Comparison of ENCODE assay signal across 18 cellular contexts in the genomic region with DNA sequence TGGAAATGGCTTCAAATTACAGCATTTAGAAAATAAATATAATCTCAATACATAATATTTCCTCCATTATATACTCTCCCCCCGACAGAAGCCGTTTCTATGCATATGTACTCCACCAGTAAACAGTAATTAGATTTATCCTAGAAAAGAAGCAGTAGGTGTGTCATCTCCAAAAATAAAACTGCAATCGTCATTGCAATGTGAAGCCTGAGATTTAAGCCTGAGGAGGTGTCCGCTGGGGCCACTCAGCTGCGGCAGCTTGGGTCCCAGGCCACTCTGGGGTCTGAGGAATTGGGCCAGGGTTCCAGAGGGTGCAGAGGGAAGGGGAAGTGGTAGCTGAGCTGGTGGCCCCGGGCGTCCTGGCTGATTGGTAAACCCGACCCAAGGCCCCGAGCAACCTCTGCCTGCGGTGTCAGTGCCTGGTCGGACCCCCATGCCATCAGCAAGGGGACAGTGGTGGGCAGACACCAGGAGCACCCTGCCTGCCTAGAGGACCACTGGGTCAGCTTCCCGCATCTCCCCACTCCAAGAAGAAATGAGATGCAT.
"Had no signal": no experiment of that assay in that cellular context is flagged by ENCODE, and none has a peak within 500 bp of the region (broad histone marks: within the 10 kb centered on the region; RNA-seq: fewer than 3 reads in every experiment).

No MANE protein-coding gene starts in this region.

- H3K36me3 ChIP-seq: heart right ventricle, lower lobe of right lung had no signal

- H3K4me3 ChIP-seq: coronary artery, gastroesophageal sphincter, heart right ventricle, lower lobe of right lung, SK-N-MC, upper lobe of left lung had no signal

- H3K27ac ChIP-seq: coronary artery, gastroesophageal sphincter, heart right ventricle, lower lobe of right lung, SK-N-MC, upper lobe of left lung had no signal

- H3K9me3 ChIP-seq: gastroesophageal sphincter, heart right ventricle, lower lobe of right lung, upper lobe of left lung had no signal

- ATAC-seq: activated CD8-positive, alpha-beta T cell treated with anti-CD3 and anti-CD28 coated beads for 36 hours; esophagus mucosa; gastroesophageal sphincter; lower lobe of right lung; natural killer cell treated with Interleukin-12 subunit alpha and Interleukin-12 subunit beta and Interleukin-15 and Interleukin-18, amount 100 ng/mL, for 72 hours; stimulated activated naive CD8-positive, alpha-beta T cell treated with anti-CD3 and anti-CD28 coated beads, Interleukin-15, Interleukin-2, amounts not matched to agents 100 U/mL and 50 U/mL, for 24 hours; T-cell had no signal

- H3K27me3 ChIP-seq: gastroesophageal sphincter, heart right ventricle, upper lobe of left lung had no signal

- DNase-seq: activated B cell treated with CpG ODN at 0.5 μM for 24 hours; activated CD4-positive, alpha-beta T cell treated with anti-CD3 and anti-CD28 coated beads for 48 hours; activated CD8-positive, alpha-beta T cell treated with anti-CD3 and anti-CD28 coated beads for 36 hours; activated naive CD4-positive, alpha-beta T cell treated with anti-CD3 and anti-CD28 coated beads for 36 hours; activated T-cell treated with anti-CD3 and anti-CD28 coated beads, Interleukin-2, amount 50 U/mL, for 24 hours; central memory CD4-positive, alpha-beta T cell; lower lobe of right lung; nucleus accumbens; stimulated activated naive CD8-positive, alpha-beta T cell treated with anti-CD3 and anti-CD28 coated beads, Interleukin-15, Interleukin-2, amounts not matched to agents 100 U/mL and 50 U/mL, for 24 hours; T-cell; T-helper 9 cell had no signal
